19 cellular contexts compared by ENCODE assay signal in the genomic region with DNA sequence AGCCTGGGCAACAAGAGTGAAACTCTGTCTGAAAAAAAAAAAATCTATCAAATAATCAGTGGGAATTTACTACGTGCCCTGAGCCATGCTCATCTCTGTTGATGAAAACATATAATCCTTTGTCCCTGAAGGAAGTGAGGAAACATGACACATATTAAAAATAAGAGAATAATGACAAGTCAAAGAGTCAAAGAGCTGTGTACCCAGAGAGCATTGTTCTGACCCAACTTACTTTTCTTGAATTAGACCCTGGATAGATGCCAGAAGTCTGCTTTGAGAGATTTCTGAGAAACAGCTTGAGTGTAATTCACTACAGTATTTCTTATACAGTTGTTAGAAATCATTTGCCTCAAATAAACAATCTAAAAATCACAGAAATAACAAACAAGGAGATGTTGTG.
"Had no signal": no experiment of that assay in that cellular context is flagged by ENCODE, and none has a peak within 500 bp of the region (broad histone marks: within the 10 kb centered on the region; RNA-seq: fewer than 3 reads in every experiment).

No MANE protein-coding gene starts in this region.

- ATAC-seq: activated CD4-positive, alpha-beta T cell treated with anti-CD3 and anti-CD28 coated beads for 36 hours; activated CD8-positive, alpha-beta memory T cell treated with anti-CD3 and anti-CD28 coated beads, Interleukin-2, amount 10 ng/mL, durations not matched to agents 7 days and 5 days; activated CD8-positive, alpha-beta T cell treated with anti-CD3 and anti-CD28 coated beads, Interleukin-2, amount 10 ng/mL, durations not matched to agents 7 days and 5 days; activated naive CD8-positive, alpha-beta T cell treated with anti-CD3 and anti-CD28 coated beads, Interleukin-2, amount 50 U/mL, for 24 hours; esophagus mucosa; left cardiac atrium; naive thymus-derived CD8-positive, alpha-beta T cell; pancreas; psoas muscle; upper lobe of right lung had no signal

- H3K4me1 ChIP-seq: pancreas, psoas muscle, right atrium auricular region, upper lobe of right lung had no signal

- H3K27me3 ChIP-seq: cardiac muscle cell, pancreas, right atrium auricular region, upper lobe of right lung had no signal

- H3K27ac ChIP-seq: cardiac muscle cell, pancreas, psoas muscle, right atrium auricular region, upper lobe of right lung had no signal

- H3K4me3 ChIP-seq: cardiac muscle cell, pancreas, psoas muscle, right atrium auricular region, upper lobe of right lung had no signal

- H3K9me3 ChIP-seq: pancreas, psoas muscle, right atrium auricular region, upper lobe of right lung had no signal

- DNase-seq: activated CD4-positive, alpha-beta T cell treated with anti-CD3 and anti-CD28 coated beads for 36 hours; activated CD4-positive, CD25-positive, alpha-beta regulatory T cell; activated CD8-positive, alpha-beta memory T cell treated with anti-CD3 and anti-CD28 coated beads, Interleukin-2, amount 10 ng/mL, durations not matched to agents 7 days and 5 days; activated CD8-positive, alpha-beta T cell treated with anti-CD3 and anti-CD28 coated beads, Interleukin-2, amount 10 ng/mL, durations not matched to agents 7 days and 5 days; activated naive CD8-positive, alpha-beta T cell treated with anti-CD3 and anti-CD28 coated beads, Interleukin-2, amount 50 U/mL, for 24 hours; activated T-cell treated with anti-CD3 and anti-CD28 coated beads, Interleukin-2, amount 50 U/mL, for 48 hours; cerebellar nuclear complex; hippocampal formation; left cardiac atrium; naive thymus-derived CD8-positive, alpha-beta T cell; pancreas; psoas muscle; stimulated activated CD4-positive, alpha-beta T cell treated with anti-CD3 and anti-CD28 coated beads, Interleukin-4, amount 100 ng/mL, for 1 hour; upper lobe of right lung had no signal

- H3K36me3 ChIP-seq: cardiac muscle cell, pancreas, right atrium auricular region, upper lobe of right lung had no signal

- FAIRE-seq: frontal cortex, keratinocyte, pancreas had no signal
